30 cellular contexts compared by ENCODE assay signal in the genomic region with DNA sequence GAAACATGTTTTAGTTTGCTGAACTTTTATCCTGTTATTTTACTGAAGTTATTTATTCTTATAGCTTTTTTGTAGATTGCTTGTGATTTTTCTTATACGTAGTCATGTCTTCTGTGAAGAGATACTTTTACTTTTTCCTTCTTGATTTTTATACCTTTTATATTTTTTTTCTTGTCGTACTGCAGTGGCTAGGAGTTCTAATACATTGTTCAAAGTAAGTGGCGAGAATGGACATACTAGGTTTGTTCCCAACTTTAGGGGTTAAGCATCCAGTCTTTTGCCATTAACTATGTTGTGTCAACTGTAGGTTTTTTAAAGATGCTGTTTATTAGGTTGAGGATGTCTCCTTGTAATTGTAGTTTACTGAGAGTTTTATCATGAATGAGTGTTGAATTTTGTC. TPM values are rescaled to one million over a fixed set of nuclear protein-coding genes. Genes with fewer than 3 reads are reported as not detected.
DNase-seq lines count a peak whose midpoint lies in the region; ATAC-seq, FAIRE-seq and TF ChIP-seq lines count a peak whose summit lies in the region.
"Had no signal": no experiment of that assay in that cellular context is flagged by ENCODE, and none has a peak within 500 bp of the region (broad histone marks: within the 10 kb centered on the region; RNA-seq: fewer than 3 reads in every experiment).

No MANE protein-coding gene starts in this region.

- CTCF ChIA-PET in HEK293 (lab: Yijun Ruan, JAX), result no interaction called here
- CTCF ChIA-PET in K562 (lab: Yijun Ruan, JAX; ENCODE audit: low intra/inter-chr PET ratio), result no interaction called here

- no peaks in the 10 kb centered on the region; the same call in 1 of the 2 replicates for H3K9me3 ChIP-seq in HEK293 (ENCODE audit: control insufficient read depth, insufficient read depth, low read depth, low read length)
- H3K9me3 ChIP-seq in K562 (replicated peaks; ENCODE audit: control insufficient read depth, insufficient read depth, low read depth, low read length), result peaks cover 5% of the 10 kb centered on the region
- H3K9me3 ChIP-seq: BE2C, Caco-2 had no signal

- H4K20me1 ChIP-seq in K562 (replicated peaks; ENCODE audit: control insufficient read depth, insufficient read depth, low read length), result 0 out of 2 replicates have a peak, but pooled peaks cover 4% of the 10 kb centered on the region

- H3K79me2 ChIP-seq in K562 (ENCODE audit: control insufficient read depth, insufficient read depth, low read length), result peaks cover 45% of the 10 kb centered on the region

- no peak for TF ChIP-seq RAD21 in K562 (CRISPR knock-in tag; conservative IDR thresholded peaks at IDR 0.05 in 1 of 2, IDR thresholded peaks at IDR 0.05 in 1 of 2)

- DNase-seq in K562 (ENCODE audit: extremely low read depth in 1 of 4, low spot score in 3 of 4), result no peak
- DNase-seq in AML-193 (lab: John Stamatoyannopoulos, UW), result no peak
- DNase-seq in effector CD8-positive, alpha-beta T cell (lab: John Stamatoyannopoulos, UW), result no peak
- DNase-seq: 8988T; ACHN; BE2C; C1 segment of cervical spinal cord; Caco-2; Calu3; CD4-positive, alpha-beta memory T cell; CD4-positive, alpha-beta T cell; CD4-positive, CD25-positive, alpha-beta regulatory T cell; CD8-positive, alpha-beta memory T cell; CD8-positive, alpha-beta T cell; COR-L47; DMS 273 treated with DMSO at 0.1 percent for 48 hours; DMS153; DMS53; DMS79; DMS79 treated with DMSO at 0.1 percent for 48 hours; DND-41; EL had no signal

- H3K4me1 ChIP-seq in HEK293 (ENCODE audit: control insufficient read depth, insufficient read depth, low read length), result no peaks in the 10 kb centered on the region
- peaks cover 0 to 13% of the 10 kb centered on the region in 2 experiments; a peak in 2 of 5 replicates for H3K4me1 ChIP-seq in K562 (replicated peaks in 1 of 2; ENCODE audit: control insufficient read depth in 2 of 2, insufficient read depth in 2 of 2, low read length in 2 of 2)
- H3K4me1 ChIP-seq: A549; BE2C; BLaER1; BLaER1 treated with 17β-estradiol and CSF1 and Interleukin-3, amounts not matched to agents 10 nM and 100 nM; Caco-2 had no signal

- no peak overlapping the region for H2AFZ ChIP-seq in K562 (ENCODE audit: low read depth, low read length)

- BruUV-seq in K562 (replicated peaks; lab: Mats Ljungman, UMichigan), result no TSS peak

- H3K36me3 ChIP-seq in HEK293 (ENCODE audit: control insufficient read depth in 2 of 2, insufficient read depth in 1 of 2, low read length in 2 of 2), result peaks cover 0 to 10% of the 10 kb centered on the region in 2 experiments; a peak in 1 of 3 replicates
- H3K36me3 ChIP-seq in K562 (ENCODE audit: control insufficient read depth, insufficient read depth, low read length), result peaks cover 31% of the 10 kb centered on the region; the same call in 2 of the 3 replicates

- no peak overlapping the region for H3K4me2 ChIP-seq in K562 (ENCODE audit: insufficient read depth, low read length)
- H3K4me2 ChIP-seq: A549; BLaER1; BLaER1 treated with 17β-estradiol and CSF1 and Interleukin-3, amounts not matched to agents 10 nM and 100 nM had no signal

- in situ Hi-C loops in K562 (cut with MboI), result no loop called here

- intact Hi-C loops in K562 (cut with micrococcal nuclease), result no loop called here

- no peak for ATAC-seq in K562
- ATAC-seq: A549; CD8-positive, alpha-beta T cell had no signal

- POLR2A ChIA-PET in HEK293 (lab: Yijun Ruan, JAX) (no interaction called here), K562 (lab: Yijun Ruan, JAX) (interaction anchor here (0.6 kb wide), 1 partner anchor 60 kb away, joined by 5 read pairs; no protein-coding TSS in a partner anchor)

- no peak for FAIRE-seq in K562 (lab: Jason Lieb, UNC)
- FAIRE-seq: A204.1, A549, D721Med had no signal

- no peak for TF ChIP-seq CTCF in HEK293 (tag by site-specific recombination; IDR thresholded peaks at IDR 0.05)
- TF ChIP-seq CTCF in K562 (IDR thresholded peaks at IDR 0.05 in 2 of 3, conservative IDR thresholded peaks at IDR 0.05 in 1 of 3; ENCODE audit: insufficient read depth in 2 of 3, low read depth in 1 of 3, low read length in 3 of 3), result no peak

- TF ChIP-seq EP300 in K562 (IDR thresholded peaks at IDR 0.05; ENCODE audit: low read length), result no peak

- no peaks in the 10 kb centered on the region for H3K9me1 ChIP-seq in K562 (ENCODE audit: control insufficient read depth, insufficient read depth, low read length)

- H3K4me3 ChIP-seq in HEK293 (ENCODE audit: low read depth, low read length) (no peak overlapping the region), K562 (no peak overlapping the region)
- H3K4me3 ChIP-seq: A549; BLaER1; BLaER1 treated with 17β-estradiol and CSF1 and Interleukin-3, amounts not matched to agents 10 nM and 100 nM had no signal

- H3K27ac ChIP-seq in HEK293 (ENCODE audit: extremely low read depth, low read depth, low read length), result no peak overlapping the region
- no peak overlapping the region for H3K27ac ChIP-seq in K562 (ENCODE audit: extremely low read depth, low read depth, low read length)
- H3K27ac ChIP-seq: 22Rv1; A549; BLaER1; BLaER1 treated with 17β-estradiol and CSF1 and Interleukin-3, amounts not matched to agents 10 nM and 100 nM; C4-2B had no signal

- no peak for TF ChIP-seq POLR2A in K562 (conservative IDR thresholded peaks at IDR 0.05)

- no peaks in the 10 kb centered on the region for H3K27me3 ChIP-seq in K562 (ENCODE audit: control insufficient read depth in 2 of 2, insufficient read depth in 2 of 2, low read length in 2 of 2)
- H3K27me3 ChIP-seq: BE2C; BLaER1; BLaER1 treated with 17β-estradiol and CSF1 and Interleukin-3, amounts not matched to agents 10 nM and 100 nM had no signal

- 98% methylated on average over 3 of the region's 3 CpGs for WGBS in K562 (ENCODE audit: insufficient coverage, low coverage, missing lambda C conversion rate)

- no peak overlapping the region for H3K9ac ChIP-seq in K562 (ENCODE audit: insufficient read depth in 1 of 2, low read depth in 2 of 2, low read length in 2 of 2)
- H3K9ac ChIP-seq: BLaER1; BLaER1 treated with 17β-estradiol and CSF1 and Interleukin-3, amounts not matched to agents 10 nM and 100 nM had no signal

TF ChIP-seq in HEK293, 187 proteins besides CTCF, POLR2A, EP300 and RAD21:
- peak; percentile 87 for TF ChIP-seq SETDB1 (IDR thresholded peaks at IDR 0.05; ENCODE audit: insufficient read length, low read length)
- TF ChIP-seq ZNF530 (tag by site-specific recombination; IDR thresholded peaks at IDR 0.05; ENCODE audit: low read depth), result no peak

TF ChIP-seq in K562, 482 proteins besides CTCF, POLR2A, EP300 and RAD21 (continues in another document):
- peak; percentile 70 for TF ChIP-seq RBM25 (IDR thresholded peaks at IDR 0.05; ENCODE audit: low read depth, low read length, severe bottlenecking)
- TF ChIP-seq KLF1 (tag; IDR thresholded peaks at IDR 0.05), result no peak
- TF ChIP-seq, protein P1, sequence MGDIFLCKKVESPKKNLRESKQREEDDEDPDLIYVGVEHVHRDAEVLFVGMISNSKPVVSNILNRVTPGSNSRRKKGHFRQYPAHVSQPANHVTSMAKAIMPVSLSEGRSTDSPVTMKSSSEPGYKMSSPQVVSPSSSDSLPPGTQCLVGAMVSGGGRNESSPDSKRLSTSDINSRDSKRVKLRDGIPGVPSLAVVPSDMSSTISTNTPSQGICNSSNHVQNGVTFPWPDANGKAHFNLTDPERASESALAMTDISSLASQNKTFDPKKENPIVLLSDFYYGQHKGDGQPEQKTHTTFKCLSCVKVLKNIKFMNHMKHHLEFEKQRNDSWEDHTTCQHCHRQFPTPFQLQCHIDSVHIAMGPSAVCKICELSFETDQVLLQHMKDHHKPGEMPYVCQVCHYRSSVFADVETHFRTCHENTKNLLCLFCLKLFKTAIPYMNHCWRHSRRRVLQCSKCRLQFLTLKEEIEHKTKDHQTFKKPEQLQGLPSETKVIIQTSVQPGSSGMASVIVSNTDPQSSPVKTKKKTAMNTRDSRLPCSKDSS (IDR thresholded peaks at IDR 0.05; ENCODE audit: low read depth, partially characterized antibody), result peak; percentile 54
- no peak for TF ChIP-seq ATF1 (CRISPR knock-in tag; IDR thresholded peaks at IDR 0.05)
- TF ChIP-seq ATF1 (tag; IDR thresholded peaks at IDR 0.05), result no peak
- TF ChIP-seq, protein P2, sequence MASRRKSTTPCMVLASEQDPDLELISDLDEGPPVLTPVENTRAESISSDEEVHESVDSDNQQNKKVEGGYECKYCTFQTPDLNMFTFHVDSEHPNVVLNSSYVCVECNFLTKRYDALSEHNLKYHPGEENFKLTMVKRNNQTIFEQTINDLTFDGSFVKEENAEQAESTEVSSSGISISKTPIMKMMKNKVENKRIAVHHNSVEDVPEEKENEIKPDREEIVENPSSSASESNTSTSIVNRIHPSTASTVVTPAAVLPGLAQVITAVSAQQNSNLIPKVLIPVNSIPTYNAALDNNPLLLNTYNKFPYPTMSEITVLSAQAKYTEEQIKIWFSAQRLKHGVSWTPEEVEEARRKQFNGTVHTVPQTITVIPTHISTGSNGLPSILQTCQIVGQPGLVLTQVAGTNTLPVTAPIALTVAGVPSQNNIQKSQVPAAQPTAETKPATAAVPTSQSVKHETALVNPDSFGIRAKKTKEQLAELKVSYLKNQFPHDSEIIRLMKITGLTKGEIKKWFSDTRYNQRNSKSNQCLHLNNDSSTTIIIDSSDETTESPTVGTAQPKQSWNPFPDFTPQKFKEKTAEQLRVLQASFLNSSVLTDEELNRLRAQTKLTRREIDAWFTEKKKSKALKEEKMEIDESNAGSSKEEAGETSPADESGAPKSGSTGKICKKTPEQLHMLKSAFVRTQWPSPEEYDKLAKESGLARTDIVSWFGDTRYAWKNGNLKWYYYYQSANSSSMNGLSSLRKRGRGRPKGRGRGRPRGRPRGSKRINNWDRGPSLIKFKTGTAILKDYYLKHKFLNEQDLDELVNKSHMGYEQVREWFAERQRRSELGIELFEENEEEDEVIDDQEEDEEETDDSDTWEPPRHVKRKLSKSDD (conservative IDR thresholded peaks at IDR 0.05; ENCODE audit: low read length), result no peak

RNA-seq across cellular contexts. Expression of a gene that starts 36.3 kb away (rescaled TPM):
- 46.5 and 92.7 TPM in 2 replicates for total RNA-seq in K562 (2011; cell fraction: chromatin; rRNA removed; ENCODE audit: low replicate concordance)
- 15.8 and 24.2 TPM in 2 replicates for total RNA-seq in K562 (2011; cell fraction: nucleolus; rRNA removed)
- total RNA-seq in K562 (2011; cell fraction: nucleoplasm; rRNA removed), result 44.9 and 65.8 TPM in 2 replicates
- total RNA-seq in K562 (2014; rRNA removed) (16.9 and 18.7 TPM in 2 replicates), K562 (2014; rRNA removed; fragmentation: Illumina TruSeq; extraction: Trizol) (31.5 and 34.8 TPM in 2 replicates), K562 (2015; rRNA removed; fragmentation: Illumina TruSeq; extraction: Trizol) (35.3 and 38.4 TPM in 2 replicates), K562 (2021) (31.3 and 31.5 TPM in 2 replicates)
- polyA plus RNA-seq in K562 (2011; rRNA removed) (17.8 and 18.4 TPM in 2 replicates), K562 (2014; fragmentation: Illumina TruSeq; extraction: Trizol) (22.2 and 23.3 TPM in 2 replicates), K562 (2014; fragmentation: Nextera tagmentation; extraction: Ambion mirVana) (1 to 10 TPM; 4.2 to 4.6 TPM), K562 (2014; rRNA removed) (10.1 and 11.9 TPM in 2 replicates)
- polyA plus RNA-seq in K562 (2011; cell fraction: cytosol; rRNA removed), result 5.7 and 13.3 TPM in 2 replicates
- polyA plus RNA-seq in K562 (2011; cell fraction: nucleus; rRNA removed), result 14.4 and 19.1 TPM in 2 replicates
- polyA plus RNA-seq in K562 (2012), result 16.9 and 18.7 TPM in 2 replicates
- polyA minus RNA-seq in K562 (2011; rRNA and poly(A)+ RNA removed), result 52.7 and 61.3 TPM in 2 replicates
- polyA minus RNA-seq in K562 (2011; cell fraction: cytosol; rRNA and poly(A)+ RNA removed), result 15.5 and 17.9 TPM in 2 replicates
- polyA minus RNA-seq in K562 (2011; cell fraction: nucleus; rRNA and poly(A)+ RNA removed), result 23.6 and 55.3 TPM in 2 replicates
